In genomic region chr6:162385980-162386379, GRCh38 we compare ENCODE assay signal across 15 cellular contexts.
"Had no signal": no experiment of that assay in that cellular context is flagged by ENCODE, and none has a peak within 500 bp of the region (broad histone marks: within the 10 kb centered on the region; RNA-seq: fewer than 3 reads in every experiment).

No MANE protein-coding gene starts in this region.

- H3K27ac ChIP-seq: dorsolateral prefrontal cortex, pancreas, skin epidermis, transverse colon had no signal

- H3K4me1 ChIP-seq: transverse colon had no signal

- H3K9me3 Mint-ChIP-seq: activated CD4-positive, alpha-beta memory T cell treated with anti-CD3 and anti-CD28 coated beads for 36 hours; activated naive CD4-positive, alpha-beta T cell treated with anti-CD3 and anti-CD28 coated beads, Interleukin-2, amount 50 U/mL, for 24 hours; activated T-cell treated with anti-CD3 and anti-CD28 coated beads, Interleukin-2, amount 50 U/mL, for 24 hours had no signal

- H3K4me3 Mint-ChIP-seq: activated CD4-positive, alpha-beta memory T cell treated with anti-CD3 and anti-CD28 coated beads for 36 hours; activated CD4-positive, alpha-beta T cell treated with anti-CD3 and anti-CD28 coated beads for 36 hours; activated naive CD4-positive, alpha-beta T cell treated with anti-CD3 and anti-CD28 coated beads, Interleukin-2, amount 50 U/mL, for 24 hours; activated T-cell treated with anti-CD3 and anti-CD28 coated beads, Interleukin-2, amount 50 U/mL, for 24 hours; naive thymus-derived CD4-positive, alpha-beta T cell; stimulated activated naive B cell treated with anti-CD40 and anti-IgM and Interleukin-4, amounts not matched to agents 10 μg/mL and 1 μg/mL and 100 μg/mL, for 72 hours had no signal

- H3K4me1 Mint-ChIP-seq: activated CD4-positive, alpha-beta T cell treated with anti-CD3 and anti-CD28 coated beads for 36 hours; activated naive CD4-positive, alpha-beta T cell treated with anti-CD3 and anti-CD28 coated beads, Interleukin-2, amount 50 U/mL, for 24 hours; naive thymus-derived CD4-positive, alpha-beta T cell had no signal

- H3K27me3 ChIP-seq: dorsolateral prefrontal cortex, pancreas, transverse colon had no signal

- H3K9me3 ChIP-seq: pancreas, transverse colon had no signal

- H3K4me3 ChIP-seq: dorsolateral prefrontal cortex, pancreas, skin epidermis, transverse colon had no signal

- H3K27me3 Mint-ChIP-seq: activated CD4-positive, alpha-beta memory T cell treated with anti-CD3 and anti-CD28 coated beads for 36 hours; activated CD4-positive, alpha-beta T cell treated with anti-CD3 and anti-CD28 coated beads for 36 hours; activated naive CD4-positive, alpha-beta T cell treated with anti-CD3 and anti-CD28 coated beads, Interleukin-2, amount 50 U/mL, for 24 hours; activated T-cell treated with anti-CD3 and anti-CD28 coated beads, Interleukin-2, amount 50 U/mL, for 24 hours; naive thymus-derived CD4-positive, alpha-beta T cell; stimulated activated naive B cell treated with anti-CD40 and anti-IgM and Interleukin-4, amounts not matched to agents 10 μg/mL and 1 μg/mL and 100 μg/mL, for 72 hours had no signal

- H3K36me3 Mint-ChIP-seq: activated CD4-positive, alpha-beta memory T cell treated with anti-CD3 and anti-CD28 coated beads for 36 hours; stimulated activated naive B cell treated with anti-CD40 and anti-IgM and Interleukin-4, amounts not matched to agents 10 μg/mL and 1 μg/mL and 100 μg/mL, for 72 hours had no signal

- H3K27ac Mint-ChIP-seq: activated CD4-positive, alpha-beta memory T cell treated with anti-CD3 and anti-CD28 coated beads for 36 hours; activated CD4-positive, alpha-beta T cell treated with anti-CD3 and anti-CD28 coated beads for 36 hours; activated naive CD4-positive, alpha-beta T cell treated with anti-CD3 and anti-CD28 coated beads, Interleukin-2, amount 50 U/mL, for 24 hours; activated T-cell treated with anti-CD3 and anti-CD28 coated beads, Interleukin-2, amount 50 U/mL, for 24 hours; naive thymus-derived CD4-positive, alpha-beta T cell; stimulated activated naive B cell treated with anti-CD40 and anti-IgM and Interleukin-4, amounts not matched to agents 10 μg/mL and 1 μg/mL and 100 μg/mL, for 72 hours had no signal

- DNase-seq: activated CD4-positive, alpha-beta memory T cell treated with anti-CD3 and anti-CD28 coated beads for 36 hours; activated CD4-positive, alpha-beta T cell treated with anti-CD3 and anti-CD28 coated beads for 36 hours; activated T-cell treated with anti-CD3 and anti-CD28 coated beads, Interleukin-2, amount 50 U/mL, for 24 hours; dorsolateral prefrontal cortex; erythroblast; mammary epithelial cell; naive thymus-derived CD4-positive, alpha-beta T cell; pancreas; stimulated activated CD4-positive, alpha-beta T cell treated with anti-CD3 and anti-CD28 coated beads, Interleukin-15, amount 100 ng/mL, for 24 hours; stimulated activated CD4-positive, alpha-beta T cell treated with anti-CD3 and anti-CD28 coated beads, Interleukin-4, amount 100 ng/mL, for 1 hour; stimulated activated naive B cell treated with anti-CD40 and anti-IgM and Interleukin-4, amounts not matched to agents 10 μg/mL and 1 μg/mL and 100 μg/mL, for 72 hours; T-helper 2 cell; transverse colon had no signal

- H3K36me3 ChIP-seq: pancreas, transverse colon had no signal
